ENCODE assay signal across 16 cellular contexts in genomic region chr15:40948706-40949473, GRCh38. TPM values are rescaled to one million over a fixed set of nuclear protein-coding genes. Genes with fewer than 3 reads are reported as not detected.
DNase-seq lines count a peak whose midpoint lies in the region; ATAC-seq, FAIRE-seq and TF ChIP-seq lines count a peak whose summit lies in the region.
"Had no signal": no experiment of that assay in that cellular context is flagged by ENCODE, and none has a peak within 500 bp of the region (broad histone marks: within the 10 kb centered on the region; RNA-seq: fewer than 3 reads in every experiment).

No MANE protein-coding gene starts in this region.

- no peak for TF ChIP-seq RAD21 in HepG2 (CRISPR knock-in tag; IDR thresholded peaks at IDR 0.05)

- no peak overlapping the region for H3K27ac ChIP-seq in heart left ventricle
- H3K27ac ChIP-seq in left ventricle myocardium inferior (replicated peaks): no peak overlapping the region
- H3K27ac ChIP-seq in HepG2 (ENCODE audit: extremely low read length, insufficient read depth, low read length): no peak overlapping the region
- H3K27ac ChIP-seq in pancreas: peak overlapping the region in 3 of 4 donors; percentile 25 to 64 (median 61)

- intact Hi-C loops in heart left ventricle (cut with DNase I): loop anchor here in 1 of 10 donors (10.0 kb wide), 1 partner anchor 66 kb away; no protein-coding TSS in a partner anchor
- intact Hi-C loops in left ventricle myocardium inferior (cut with micrococcal nuclease): no loop called here
- intact Hi-C loops in HepG2 (cut with micrococcal nuclease; ENCODE audit: unreplicated experiment): no loop called here
- intact Hi-C loops in pancreas (cut with DNase I): no loop called here

- FAIRE-seq in HepG2 (lab: Jason Lieb, UNC) (no peak), pancreas (lab: Jason Lieb, UNC) (no peak)
- FAIRE-seq: D721Med had no signal

- CTCF ChIA-PET in HepG2 (lab: Yijun Ruan, JAX; ENCODE audit: low intra/inter-chr PET ratio, low total read pairs): no interaction called here

- H3K9ac ChIP-seq in HepG2 (ENCODE audit: insufficient read depth, low read depth, low read length): no peak overlapping the region

- POLR2A ChIA-PET in HepG2 (lab: Yijun Ruan, JAX): interaction anchor here (1.2 kb wide), 1 partner anchor 16 kb away, joined by 3 read pairs; no protein-coding TSS in a partner anchor

- H3K27me3 ChIP-seq in heart left ventricle: no peaks in the 10 kb centered on the region
- H3K27me3 ChIP-seq in left ventricle myocardium inferior (ENCODE audit: low read depth): no peaks in the 10 kb centered on the region
- peaks cover 5 to 46% of the 10 kb centered on the region in 2 experiments; a peak in 3 of 5 replicates for H3K27me3 ChIP-seq in HepG2 (ENCODE audit: control insufficient read depth in 1 of 2, insufficient read depth in 2 of 2, low read length in 2 of 2)
- no peaks in the 10 kb centered on the region for H3K27me3 ChIP-seq in pancreas

- no peaks in the 10 kb centered on the region for H3K79me2 ChIP-seq in HepG2 (ENCODE audit: insufficient read depth, low read length)

- H2AFZ ChIP-seq in HepG2 (ENCODE audit: low read length): no peak overlapping the region

- TF ChIP-seq POLR2A in heart left ventricle (IDR thresholded peaks at IDR 0.05): no peak
- TF ChIP-seq POLR2A in HepG2 (IDR thresholded peaks at IDR 0.05; ENCODE audit: insufficient read depth in 1 of 2, low read depth in 2 of 2, low read length in 2 of 2): no peak

- no peak for TF ChIP-seq EP300 in HepG2 (IDR thresholded peaks at IDR 0.05; ENCODE audit: low read depth in 2 of 2, low read length in 2 of 2)
- TF ChIP-seq EP300 in HepG2 (CRISPR knock-in tag; IDR thresholded peaks at IDR 0.05; ENCODE audit: borderline replicate concordance): no peak

- BruUV-seq in HepG2 (replicated peaks; lab: Mats Ljungman, UMichigan): no TSS peak

- H3K36me3 ChIP-seq in heart left ventricle: no peaks in the 10 kb centered on the region
- H3K36me3 ChIP-seq in left ventricle myocardium inferior: no peaks in the 10 kb centered on the region
- H3K36me3 ChIP-seq in HepG2 (replicated peaks in 1 of 2; ENCODE audit: control insufficient read depth in 1 of 2, insufficient read depth in 2 of 2, low read length in 2 of 2): no peaks in the 10 kb centered on the region
- H3K36me3 ChIP-seq in pancreas: no peaks in the 10 kb centered on the region

- H3K4me3 ChIP-seq in heart left ventricle (no peak overlapping the region), left ventricle myocardium inferior (no peak overlapping the region), HepG2 (replicated peaks in 1 of 3; ENCODE audit: insufficient read depth in 1 of 3, low read depth in 2 of 3, low read length in 3 of 3) (no peak overlapping the region), pancreas (no peak overlapping the region)

- no peak for ATAC-seq in heart left ventricle
- ATAC-seq in HepG2: no peak
- no peak for ATAC-seq in pancreas
- ATAC-seq: Panc1 had no signal

- H4K20me1 ChIP-seq in HepG2 (ENCODE audit: insufficient read depth, low read length): no peaks in the 10 kb centered on the region

- H3K4me1 ChIP-seq in heart left ventricle (peaks cover 0 to 17% (median 8%) of the 10 kb centered on the region in 12 donors), left ventricle myocardium inferior (peaks cover 30% of the 10 kb centered on the region), HepG2 (ENCODE audit: insufficient read depth, low read length) (peaks cover 35% of the 10 kb centered on the region), pancreas (peaks cover 9 to 24% (median 12%) of the 10 kb centered on the region in 3 donors)

- 60 to 64% (median 63%) methylated on average over 21 of the region's 21 CpGs for whole genome bisulfite sequencing in heart left ventricle, 4 donors
- WGBS in HepG2 (ENCODE audit: low lambda C conversion rate): 60% methylated on average over 20 of the region's 21 CpGs
- 83 to 89% methylated on average over 21 of the region's 21 CpGs for WGBS in pancreas, 2 donors

- peak in 3 of 5 donors; percentile 7 to 16 (median 16) for DNase-seq in heart left ventricle
- no peak for DNase-seq in left ventricle myocardium inferior
- DNase-seq in HepG2 (ENCODE audit: low spot score): no peak
- peak in 1 of 6 donors; percentile 42 for DNase-seq in pancreas
- no peak for DNase-seq in LoVo (ENCODE audit: low spot score)
- no peak for DNase-seq in stimulated activated CD8-positive, alpha-beta memory T cell treated with anti-CD3 and anti-CD28 coated beads, Interleukin-4, amount 100 ng/mL, for 48 hours
- DNase-seq in activated gamma-delta T cell (lab: John Stamatoyannopoulos, UW): no peak
- no peak for DNase-seq in activated CD4-positive, CD25-positive, alpha-beta regulatory T cell (lab: John Stamatoyannopoulos, UW)
- DNase-seq: 8988T; CD8-positive, alpha-beta memory T cell; DMS79 treated with DMSO at 0.1 percent for 48 hours; GOT3; NCI-H187; NCI-H524 treated with DMSO at 0.1 percent for 48 hours had no signal

- TF ChIP-seq CTCF in heart left ventricle (IDR thresholded peaks at IDR 0.05): no peak
- no peak for TF ChIP-seq CTCF in left ventricle myocardium inferior (IDR thresholded peaks at IDR 0.05; ENCODE audit: borderline replicate concordance)
- TF ChIP-seq CTCF in HepG2 (CRISPR knock-in tag; IDR thresholded peaks at IDR 0.05): no peak
- no peak for TF ChIP-seq CTCF in pancreas (IDR thresholded peaks at IDR 0.05)

- no peaks in the 10 kb centered on the region for H3K9me3 ChIP-seq in heart left ventricle
- no peaks in the 10 kb centered on the region for H3K9me3 ChIP-seq in left ventricle myocardium inferior (replicated peaks)
- no peaks in the 10 kb centered on the region for H3K9me3 ChIP-seq in HepG2 (ENCODE audit: low read length)
- H3K9me3 ChIP-seq in pancreas: no peaks in the 10 kb centered on the region

- H3K4me2 ChIP-seq in HepG2 (ENCODE audit: low read depth, low read length): no peak overlapping the region

- in situ Hi-C loops in HepG2 (cut with HindIII; ENCODE audit: extremely low pct_ligation_motif_present, low pct_unique_long_range_greater_than_20kb): no loop called here

RNA-seq across cellular contexts. Expression of gene CHAC1, which starts 4.4 kb away (rescaled TPM):
- 1 to 10 TPM in 6 of 9 donors, under 1 TPM in 3; 0.72 to 5.3 (median 1.8) TPM for total RNA-seq in heart left ventricle
- polyA plus RNA-seq in heart left ventricle: 1 to 10 TPM; 2.4 to 6.1 TPM
- 1.3 TPM for total RNA-seq in left ventricle myocardium inferior
- not detected in 2 replicates for total RNA-seq in HepG2 (2016; rRNA removed; fragmentation: Illumina TruSeq; extraction: Trizol)
- not detected in 2 replicates for total RNA-seq in HepG2 (2016; cell fraction: cytosol; rRNA removed; fragmentation: Illumina TruSeq; extraction: Trizol; ENCODE audit: low read depth)
- not detected in 2 replicates for total RNA-seq in HepG2 (2016; cell fraction: insoluble cytoplasmic fraction; rRNA removed; fragmentation: Illumina TruSeq; extraction: Trizol)
- total RNA-seq in HepG2 (2016; cell fraction: membrane; rRNA removed; fragmentation: Illumina TruSeq; extraction: Trizol): 0.15 TPM in 1 of 2 replicates, not detected in the other
- not detected in 2 replicates for total RNA-seq in HepG2 (2016; cell fraction: nucleus; rRNA removed; fragmentation: Illumina TruSeq; extraction: Trizol)
- 0.44 and 0.46 TPM in 2 replicates for polyA plus RNA-seq in HepG2 (2011; rRNA removed)
- polyA plus RNA-seq in HepG2 (2011; cell fraction: cytosol; rRNA removed): 0.41 and 0.63 TPM in 2 replicates
- polyA plus RNA-seq in HepG2 (2011; cell fraction: nucleus; rRNA removed): 0.21 and 0.48 TPM in 2 replicates
- polyA plus RNA-seq in HepG2 (2012): 0.39 TPM in 1 of 2 replicates, not detected in the other
- polyA plus RNA-seq in HepG2 (2016; cell fraction: cytosol; fragmentation: Illumina TruSeq; extraction: Trizol; ENCODE audit: low read depth): not detected in 2 replicates
- not detected in 2 replicates for polyA plus RNA-seq in HepG2 (2016; cell fraction: insoluble cytoplasmic fraction; fragmentation: Illumina TruSeq; extraction: Trizol; ENCODE audit: low read depth)
- not detected in 2 replicates for polyA plus RNA-seq in HepG2 (2016; cell fraction: membrane; fragmentation: Illumina TruSeq; extraction: Trizol; ENCODE audit: low read depth)
- polyA plus RNA-seq in HepG2 (2016; cell fraction: nucleus; fragmentation: Illumina TruSeq; extraction: Trizol; ENCODE audit: insufficient read depth, low read depth): not detected in 2 replicates
- polyA minus RNA-seq in HepG2 (2011; rRNA and poly(A)+ RNA removed; ENCODE audit: low replicate concordance): 0.58 and 21.7 TPM in 2 replicates
- polyA minus RNA-seq in HepG2 (2011; cell fraction: cytosol; rRNA and poly(A)+ RNA removed): 1.1 and 2.0 TPM in 2 replicates
- 0.39 and 0.62 TPM in 2 replicates for polyA minus RNA-seq in HepG2 (2011; cell fraction: nucleus; rRNA and poly(A)+ RNA removed)
- total RNA-seq in pancreas: 10 to 100 TPM in 1 of 6 donors, 1 to 10 TPM in 4, under 1 TPM in 1; 0.40 to 90.5 (median 2.2) TPM
- 1 to 10 TPM; 2.5 to 6.1 TPM for polyA plus RNA-seq in pancreas
- polyA plus RNA-seq: CD8-positive, alpha-beta memory T cell had no signal

RNA-seq across cellular contexts. Expression of gene DLL4, which starts 19.8 kb away (rescaled TPM):
- 10 to 100 TPM in 6 of 9 donors, 1 to 10 TPM in 3; 4.7 to 20.8 (median 13.5) TPM for total RNA-seq in heart left ventricle
- polyA plus RNA-seq in heart left ventricle: 10 to 100 TPM in 1 of 2 donors, 1 to 10 TPM in 1; 6.8 to 11.1 TPM
- total RNA-seq in left ventricle myocardium inferior: 11.1 TPM
- 0.13 and 0.20 TPM in 2 replicates for total RNA-seq in HepG2 (2016; rRNA removed; fragmentation: Illumina TruSeq; extraction: Trizol)
- 0.09 and 0.10 TPM in 2 replicates for total RNA-seq in HepG2 (2016; cell fraction: cytosol; rRNA removed; fragmentation: Illumina TruSeq; extraction: Trizol; ENCODE audit: low read depth)
- 0.07 and 0.19 TPM in 2 replicates for total RNA-seq in HepG2 (2016; cell fraction: insoluble cytoplasmic fraction; rRNA removed; fragmentation: Illumina TruSeq; extraction: Trizol)
- total RNA-seq in HepG2 (2016; cell fraction: membrane; rRNA removed; fragmentation: Illumina TruSeq; extraction: Trizol): 0.03 and 0.15 TPM in 2 replicates
- 0.19 TPM in 1 of 2 replicates, not detected in the other for total RNA-seq in HepG2 (2016; cell fraction: nucleus; rRNA removed; fragmentation: Illumina TruSeq; extraction: Trizol)
- polyA plus RNA-seq in HepG2 (2011; rRNA removed): 0.25 and 0.27 TPM in 2 replicates
- polyA plus RNA-seq in HepG2 (2011; cell fraction: cytosol; rRNA removed): 0.13 and 0.24 TPM in 2 replicates
- polyA plus RNA-seq in HepG2 (2011; cell fraction: nucleus; rRNA removed): 0.50 and 0.61 TPM in 2 replicates
- polyA plus RNA-seq in HepG2 (2012): 0.13 and 0.43 TPM in 2 replicates
- polyA plus RNA-seq in HepG2 (2016; cell fraction: cytosol; fragmentation: Illumina TruSeq; extraction: Trizol; ENCODE audit: low read depth): 0.07 TPM in 1 of 2 replicates, not detected in the other
- polyA plus RNA-seq in HepG2 (2016; cell fraction: insoluble cytoplasmic fraction; fragmentation: Illumina TruSeq; extraction: Trizol; ENCODE audit: low read depth): 0.13 and 0.19 TPM in 2 replicates
- 0.06 and 0.08 TPM in 2 replicates for polyA plus RNA-seq in HepG2 (2016; cell fraction: membrane; fragmentation: Illumina TruSeq; extraction: Trizol; ENCODE audit: low read depth)
- 0.34 and 0.39 TPM in 2 replicates for polyA plus RNA-seq in HepG2 (2016; cell fraction: nucleus; fragmentation: Illumina TruSeq; extraction: Trizol; ENCODE audit: insufficient read depth, low read depth)
- 0.98 and 7.6 TPM in 2 replicates for polyA minus RNA-seq in HepG2 (2011; rRNA and poly(A)+ RNA removed; ENCODE audit: low replicate concordance)
- polyA minus RNA-seq in HepG2 (2011; cell fraction: cytosol; rRNA and poly(A)+ RNA removed): 0.35 and 0.59 TPM in 2 replicates
- 0.12 and 0.26 TPM in 2 replicates for polyA minus RNA-seq in HepG2 (2011; cell fraction: nucleus; rRNA and poly(A)+ RNA removed)
- total RNA-seq in pancreas: 1 to 10 TPM; 1.3 to 4.5 (median 1.9) TPM
- 1 to 10 TPM; 2.6 to 4.8 TPM for polyA plus RNA-seq in pancreas
- total RNA-seq: CD8-positive, alpha-beta memory T cell had no signal
- polyA plus RNA-seq: CD8-positive, alpha-beta memory T cell had no signal

RNA-seq across cellular contexts. Expression of gene VPS18, which starts 54.6 kb away (rescaled TPM):
- total RNA-seq in heart left ventricle (10 to 100 TPM; 18.0 to 29.2 (median 23.1) TPM), left ventricle myocardium inferior (21.3 TPM), HepG2 (2016; rRNA removed; fragmentation: Illumina TruSeq; extraction: Trizol) (15.8 and 17.0 TPM in 2 replicates), pancreas (10 to 100 TPM in 1 of 6 donors, 1 to 10 TPM in 5; 4.4 to 12.5 (median 6.5) TPM)
- polyA plus RNA-seq in heart left ventricle (10 to 100 TPM; 14.7 to 21.3 TPM), HepG2 (2011; rRNA removed) (5.8 and 7.4 TPM in 2 replicates), pancreas (1 to 10 TPM; 6.8 to 9.4 TPM)
- total RNA-seq in HepG2 (2016; cell fraction: cytosol; rRNA removed; fragmentation: Illumina TruSeq; extraction: Trizol; ENCODE audit: low read depth): 1.2 and 1.9 TPM in 2 replicates
- total RNA-seq in HepG2 (2016; cell fraction: insoluble cytoplasmic fraction; rRNA removed; fragmentation: Illumina TruSeq; extraction: Trizol): 14.9 and 16.0 TPM in 2 replicates
- total RNA-seq in HepG2 (2016; cell fraction: membrane; rRNA removed; fragmentation: Illumina TruSeq; extraction: Trizol): 3.9 and 4.3 TPM in 2 replicates
- total RNA-seq in HepG2 (2016; cell fraction: nucleus; rRNA removed; fragmentation: Illumina TruSeq; extraction: Trizol): 9.9 and 11.2 TPM in 2 replicates
- polyA plus RNA-seq in HepG2 (2011; cell fraction: cytosol; rRNA removed): 6.0 and 7.5 TPM in 2 replicates
- 9.2 and 9.4 TPM in 2 replicates for polyA plus RNA-seq in HepG2 (2011; cell fraction: nucleus; rRNA removed)
- polyA plus RNA-seq in HepG2 (2012): 5.0 and 5.3 TPM in 2 replicates
- polyA plus RNA-seq in HepG2 (2016; cell fraction: cytosol; fragmentation: Illumina TruSeq; extraction: Trizol; ENCODE audit: low read depth): 0.57 and 0.62 TPM in 2 replicates
- polyA plus RNA-seq in HepG2 (2016; cell fraction: insoluble cytoplasmic fraction; fragmentation: Illumina TruSeq; extraction: Trizol; ENCODE audit: low read depth): 9.1 and 10.3 TPM in 2 replicates
- polyA plus RNA-seq in HepG2 (2016; cell fraction: membrane; fragmentation: Illumina TruSeq; extraction: Trizol; ENCODE audit: low read depth): 1.1 and 1.8 TPM in 2 replicates
- 13.2 and 13.9 TPM in 2 replicates for polyA plus RNA-seq in HepG2 (2016; cell fraction: nucleus; fragmentation: Illumina TruSeq; extraction: Trizol; ENCODE audit: insufficient read depth, low read depth)
- 42.6 and 112 TPM in 2 replicates for polyA minus RNA-seq in HepG2 (2011; rRNA and poly(A)+ RNA removed; ENCODE audit: low replicate concordance)
- 11.8 and 12.4 TPM in 2 replicates for polyA minus RNA-seq in HepG2 (2011; cell fraction: cytosol; rRNA and poly(A)+ RNA removed)
- 9.3 and 9.8 TPM in 2 replicates for polyA minus RNA-seq in HepG2 (2011; cell fraction: nucleus; rRNA and poly(A)+ RNA removed)

Comparison
In these comparisons a context has a peak if more than half of its experiments do, and no peak if none do; other contexts are left out.
1. DNase-seq: peak in heart left ventricle (3 of 5); none in left ventricle myocardium inferior (single experiment), HepG2 (single experiment), LoVo (single experiment), stimulated activated CD8-positive, alpha-beta memory T cell treated with anti-CD3 and anti-CD28 coated beads, Interleukin-4, amount 100 ng/mL, for 48 hours (single experiment), activated gamma-delta T cell (single experiment) and activated CD4-positive, CD25-positive, alpha-beta regulatory T cell (0 of 4).
2. H3K27ac ChIP-seq: peak in pancreas (3 of 4); none in heart left ventricle (0 of 12), left ventricle myocardium inferior (single experiment) and HepG2 (single experiment).